ENCODE assay signal across 23 cellular contexts in genomic region chr9:6921335-6921734, GRCh38.
"Had no signal": no experiment of that assay in that cellular context is flagged by ENCODE, and none has a peak within 500 bp of the region (broad histone marks: within the 10 kb centered on the region; RNA-seq: fewer than 3 reads in every experiment).

No MANE protein-coding gene starts in this region.

- H3K36me3 ChIP-seq: ovary, right lobe of liver, transverse colon had no signal

- H3K27ac ChIP-seq: heart left ventricle, ovary, right lobe of liver, skin epidermis, testis, transverse colon had no signal

- ATAC-seq: heart left ventricle, right lobe of liver had no signal

- H3K27me3 ChIP-seq: heart left ventricle, ovary, right lobe of liver, testis, transverse colon had no signal

- H3K4me3 ChIP-seq: heart left ventricle, ovary, right lobe of liver, skin epidermis, testis, transverse colon had no signal

- H3K4me3 Mint-ChIP-seq: activated T-cell treated with anti-CD3 and anti-CD28 coated beads, Interleukin-2, amount 50 U/mL, for 24 hours; nephron progenitor cell had no signal

- FAIRE-seq: endothelial cell of umbilical vein, urothelium cell line had no signal

- H3K9me3 ChIP-seq: heart left ventricle, ovary, right lobe of liver, testis, transverse colon had no signal

- DNase-seq: activated CD4-positive, alpha-beta T cell treated with anti-CD3 and anti-CD28 coated beads for 1 hour; activated CD4-positive, alpha-beta T cell treated with anti-CD3 and anti-CD28 coated beads, Interleukin-2, amount 50 U/mL, for 1 hour; activated CD8-positive, alpha-beta memory T cell treated with anti-CD3 and anti-CD28 coated beads, Interleukin-2, amount 50 U/mL, for 48 hours; activated gamma-delta T cell treated with Interleukin-2 at 50 U/mL for 16 hours; activated naive CD4-positive, alpha-beta T cell treated with anti-CD3 and anti-CD28 coated beads, Interleukin-2, amount 50 U/mL, for 16 hours; activated T-cell treated with anti-CD3 and anti-CD28 coated beads, Interleukin-2, amount 50 U/mL, for 24 hours; amniotic stem cell; central memory CD4-positive, alpha-beta T cell; heart left ventricle; hypothalamus; mesenchymal stem cell; nephron progenitor cell; ovary; right lobe of liver; stimulated activated CD4-positive, alpha-beta T cell treated with anti-CD3 and anti-CD28 coated beads, Interleukin-12 subunit alpha, Interleukin-12 subunit beta, amount 100 ng/mL, for 4 hours; stimulated activated CD4-positive, alpha-beta T cell treated with anti-CD3 and anti-CD28 coated beads, Interleukin-4, amount 100 ng/mL, for 1 hour; T-helper 2 cell; testis; transverse colon had no signal

- H3K9me3 Mint-ChIP-seq: activated T-cell treated with anti-CD3 and anti-CD28 coated beads, Interleukin-2, amount 50 U/mL, for 24 hours had no signal

- H3K27me3 Mint-ChIP-seq: activated T-cell treated with anti-CD3 and anti-CD28 coated beads, Interleukin-2, amount 50 U/mL, for 24 hours; progenitor cell of endocrine pancreas had no signal

- H3K27ac Mint-ChIP-seq: nephron progenitor cell, progenitor cell of endocrine pancreas had no signal

- H3K4me1 ChIP-seq: right lobe of liver, testis, transverse colon had no signal
